In genomic region chr10:32943395-32943794, GRCh38 we compare ENCODE assay signal across 9 cellular contexts. TPM values are rescaled to one million over a fixed set of nuclear protein-coding genes. Genes with fewer than 3 reads are reported as not detected.
A peak's percentile ranks its signal among the peaks of the same experiment; 100 is the strongest.
DNase-seq lines count a peak whose midpoint lies in the region; ATAC-seq and TF ChIP-seq lines count a peak whose summit lies in the region.
"Had no signal": no experiment of that assay in that cellular context is flagged by ENCODE, and none has a peak within 500 bp of the region (broad histone marks: within the 10 kb centered on the region; RNA-seq: fewer than 3 reads in every experiment).

No MANE protein-coding gene starts in this region.

- peak; percentile 68 for ATAC-seq in GM18909 (IDR thresholded peaks at IDR 0.05; ENCODE audit: poor library complexity, unreplicated experiment)
- ATAC-seq in HG02973 (IDR thresholded peaks at IDR 0.05; ENCODE audit: unreplicated experiment): peak; percentile 58
- ATAC-seq in WTC11: no peak

- H3K4me3 Mint-ChIP-seq in WTC11: no peak overlapping the region

- H3K4me1 ChIP-seq in BLaER1 (peaks cover 34% of the 10 kb centered on the region), prostate gland (replicated peaks) (peaks cover 10% of the 10 kb centered on the region)

- CTCF ChIA-PET in WTC11 (lab: Charles Lee): interaction anchor here (3.3 kb wide), 1 partner anchor 65 kb away, joined by 11 read pairs; no protein-coding TSS in a partner anchor

- H3K27ac ChIP-seq in BLaER1: peak overlapping the region; percentile 15; the same call in 1 of the 2 replicates
- no peak overlapping the region for H3K27ac ChIP-seq in prostate gland

- peaks cover 21% of the 10 kb centered on the region for H3K36me3 ChIP-seq in BLaER1
- H3K36me3 ChIP-seq in prostate gland: no peaks in the 10 kb centered on the region

- POLR2A ChIA-PET in WTC11 (lab: Charles Lee): interaction anchor here (1.0 kb wide), 1 partner anchor 12 kb away, joined by 3 read pairs; no protein-coding TSS in a partner anchor

- H3K4me2 ChIP-seq in BLaER1: peak overlapping the region; percentile 19; the same call in 1 of the 2 replicates

- DNase-seq in WTC11 (ENCODE audit: low spot score): no peak
- no peak for DNase-seq in cerebellar nuclear complex (lab: John Stamatoyannopoulos, UW)
- DNase-seq in kidney tubule cell (ENCODE audit: low spot score): no peak
- no peak for DNase-seq in prostate gland (ENCODE audit: low spot score)
- DNase-seq in NCI-H526 treated with DMSO at 0.1 percent for 48 hours (lab: John Stamatoyannopoulos, UW): no peak
- DNase-seq: NCI-H526 had no signal

- no peak overlapping the region for H3K4me3 ChIP-seq in BLaER1
- no peak overlapping the region for H3K4me3 ChIP-seq in prostate gland

- H3K27ac Mint-ChIP-seq in WTC11: peak overlapping the region; percentile 80

- H3K36me3 Mint-ChIP-seq in WTC11: no peaks in the 10 kb centered on the region

- no peak for TF ChIP-seq POLR2A in prostate gland (IDR thresholded peaks at IDR 0.05)

- intact Hi-C loops in prostate gland (cut with DNase I): no loop called here

- H3K4me1 Mint-ChIP-seq in WTC11: peaks cover 80% of the 10 kb centered on the region

- H3K27me3 Mint-ChIP-seq in WTC11 (ENCODE audit: low read depth): no peaks in the 10 kb centered on the region

- peaks cover 62% of the 10 kb centered on the region for H4K20me1 ChIP-seq in BLaER1

- 30% methylated on average over 2 of the region's 2 CpGs for WGBS in prostate gland

- TF ChIP-seq CTCF in WTC11 (IDR thresholded peaks at IDR 0.05) (no peak), prostate gland (IDR thresholded peaks at IDR 0.05) (no peak)

- no peak overlapping the region for H3K9ac ChIP-seq in BLaER1

- H3K9me3 ChIP-seq in BLaER1 (0 out of 2 replicates have a peak, but pooled peaks cover 3% of the 10 kb centered on the region), prostate gland (no peaks in the 10 kb centered on the region)

- H3K27me3 ChIP-seq in BLaER1 (no peaks in the 10 kb centered on the region), prostate gland (replicated peaks; ENCODE audit: insufficient read depth) (no peaks in the 10 kb centered on the region)

- H3K9me3 Mint-ChIP-seq in WTC11: no peaks in the 10 kb centered on the region

TF ChIP-seq in WTC11, 78 proteins besides CTCF, POLR2A, EP300 and RAD21:
- TF ChIP-seq CREB1 (CRISPR knock-in tag; IDR thresholded peaks at IDR 0.05): no peak
- TF ChIP-seq ETV6 (CRISPR knock-in tag; IDR thresholded peaks at IDR 0.05): no peak

RNA-seq across cellular contexts. Expression of gene ITGB1, which starts 14.6 kb away (rescaled TPM):
- total RNA-seq in WTC11 (2021) (317 to 344 TPM (median 321 TPM) in 3 replicates), prostate gland (100 to 1,000 TPM; 246 to 293 TPM)
